In the genomic region with DNA sequence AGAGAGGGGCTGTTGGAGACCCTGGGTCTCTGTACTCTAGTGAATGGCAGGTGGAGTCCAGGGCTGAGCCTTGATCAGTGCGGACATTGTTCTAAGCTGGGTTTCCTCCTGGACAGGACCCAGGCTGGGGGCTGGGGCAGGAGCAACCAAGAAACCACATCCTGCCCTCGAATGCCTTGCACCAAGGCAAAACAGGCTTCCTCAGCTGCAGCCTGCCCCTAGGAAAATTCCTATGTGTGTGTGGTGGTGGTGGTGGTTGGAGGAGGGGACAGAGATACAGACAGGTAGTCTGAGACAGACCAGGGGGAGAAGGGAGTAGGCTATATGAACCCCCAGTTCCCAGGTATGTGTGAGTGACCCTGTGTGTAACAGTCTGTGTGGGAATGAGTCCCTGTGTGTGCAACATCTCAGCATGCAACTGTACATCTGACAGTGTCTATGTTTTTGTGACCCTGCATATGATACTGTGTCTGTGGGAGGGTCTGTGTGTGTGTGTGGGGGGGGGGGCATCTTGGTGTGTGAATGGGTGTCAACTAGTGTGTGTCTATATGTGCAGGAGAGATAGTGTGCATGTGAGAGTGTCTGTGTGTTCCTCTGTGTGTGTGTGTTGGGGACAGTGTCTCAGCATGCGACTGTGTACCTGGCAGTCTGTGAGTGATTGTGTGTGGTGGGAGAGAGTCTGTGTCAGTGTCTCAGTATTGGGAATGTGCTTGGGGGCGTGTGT, we compare ENCODE assay signal across 17 cellular contexts. TPM values are rescaled to one million over a fixed set of nuclear protein-coding genes. Genes with fewer than 3 reads are reported as not detected.
DNase-seq lines count a peak whose midpoint lies in the region; ATAC-seq lines count a peak whose summit lies in the region.
"Had no signal": no experiment of that assay in that cellular context is flagged by ENCODE, and none has a peak within 500 bp of the region (broad histone marks: within the 10 kb centered on the region; RNA-seq: fewer than 3 reads in every experiment).

No MANE protein-coding gene starts in this region.

- no peak for ATAC-seq in GM19452 (IDR thresholded peaks at IDR 0.05; ENCODE audit: unreplicated experiment)
- ATAC-seq in HG02870 (IDR thresholded peaks at IDR 0.05; ENCODE audit: unreplicated experiment) = no peak
- ATAC-seq: left lung had no signal

- DNase-seq in A172 (ENCODE audit: low spot score) = peak; percentile 6
- peak; percentile 13 for DNase-seq in EL
- DNase-seq in SW480 (ENCODE audit: low spot score) = peak; percentile 17
- DNase-seq in glomerular visceral epithelial cell (ENCODE audit: extremely low spot score) = peak; percentile 46
- no peak for DNase-seq in HT-29 (ENCODE audit: low spot score)
- DNase-seq in GOT3 (lab: John Stamatoyannopoulos, UW) = no peak
- DNase-seq: activated CD4-positive, CD25-positive, alpha-beta regulatory T cell treated with anti-CD3 and anti-CD28 coated beads, Interleukin-2, amount 50 U/mL, for 72 hours; BE2C; DMS153; effector CD4-positive, alpha-beta T cell; left lung; NCI-H187; NCI-H748 treated with DMSO at 0.1 percent for 48 hours had no signal

RNA-seq across cellular contexts. Expression of gene GLP1R, which starts 3.0 kb away (rescaled TPM):
- not detected in 2 replicates for total RNA-seq in A172 (2014; rRNA removed; shearing (Covaris generic))
- total RNA-seq in HT-29 (2014; rRNA removed; shearing (Covaris generic)) = not detected in 2 replicates
- total RNA-seq: LHCN-M2; T-helper 1 cell treated with Interleukin-12 subunit alpha and Interleukin-12 subunit beta and Interleukin-4 antibody, amounts not matched to agents 30 ng/mL and 1 ng/mL, for 36 hours had no signal

Comparison
In these comparisons a context has a peak if more than half of its experiments do, and no peak if none do; other contexts are left out.
1. DNase-seq: peak in A172 (single experiment), EL (single experiment), SW480 (single experiment) and glomerular visceral epithelial cell (single experiment); none in HT-29 (single experiment) and GOT3 (single experiment).